Comparison of ENCODE assay signal across 15 cellular contexts in the genomic region with DNA sequence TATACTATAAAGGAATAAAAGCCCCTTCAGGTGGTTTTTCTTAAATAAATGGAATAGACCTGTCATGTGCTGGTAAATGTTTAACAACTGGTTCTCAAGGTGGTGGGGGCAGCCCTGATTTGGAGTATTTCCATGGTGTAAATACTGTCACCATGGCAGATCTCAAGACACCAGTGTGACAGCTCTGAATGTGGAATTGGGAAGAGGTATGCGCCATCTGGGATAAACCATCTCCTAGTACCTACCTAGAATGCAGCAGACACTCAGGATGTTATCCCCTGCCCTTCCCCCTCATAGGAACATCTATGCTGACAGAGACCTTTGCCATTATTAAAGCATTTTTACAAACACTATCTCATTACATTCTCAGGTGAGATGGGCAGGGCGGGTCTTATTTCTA. TPM values are rescaled to one million over a fixed set of nuclear protein-coding genes. Genes with fewer than 3 reads are reported as not detected.
DNase-seq lines count a peak whose midpoint lies in the region; ATAC-seq and TF ChIP-seq lines count a peak whose summit lies in the region.
"Had no signal": no experiment of that assay in that cellular context is flagged by ENCODE, and none has a peak within 500 bp of the region (broad histone marks: within the 10 kb centered on the region; RNA-seq: fewer than 3 reads in every experiment).

No MANE protein-coding gene starts in this region.

- no peak for TF ChIP-seq CTCF in CD4-positive, alpha-beta T cell (IDR thresholded peaks at IDR 0.05)
- TF ChIP-seq CTCF in neutrophil (IDR thresholded peaks at IDR 0.05), result no peak
- no peak for TF ChIP-seq CTCF in foreskin keratinocyte (conservative IDR thresholded peaks at IDR 0.05)
- TF ChIP-seq CTCF in GM13977 (IDR thresholded peaks at IDR 0.05; ENCODE audit: extremely low read depth, insufficient read depth, missing control alignments), result no peak

- H3K4me1 Mint-ChIP-seq in CD4-positive, alpha-beta T cell (ENCODE audit: low read depth), result peaks cover 72% of the 10 kb centered on the region
- peaks cover 70% of the 10 kb centered on the region for H3K4me1 Mint-ChIP-seq in activated naive CD8-positive, alpha-beta T cell (ENCODE audit: low read depth)

- H3K36me3 Mint-ChIP-seq in CD4-positive, alpha-beta T cell (ENCODE audit: low read depth), result no peaks in the 10 kb centered on the region
- no peaks in the 10 kb centered on the region for H3K36me3 Mint-ChIP-seq in activated naive CD8-positive, alpha-beta T cell

- no peaks in the 10 kb centered on the region for H3K9me2 ChIP-seq in GM23248 (ENCODE audit: insufficient read depth)
- H3K9me2 ChIP-seq: SK-N-SH had no signal

- no peak overlapping the region for H3K4me2 ChIP-seq in GM23248 (ENCODE audit: unreplicated experiment)

- DNase-seq in CD4-positive, alpha-beta T cell, result no peak
- no peak for DNase-seq in GM23248
- no peak for DNase-seq in NCI-H226
- no peak for DNase-seq in foreskin keratinocyte
- DNase-seq in GM13977 (ENCODE audit: low spot score), result no peak
- DNase-seq: activated CD8-positive, alpha-beta memory T cell treated with anti-CD3 and anti-CD28 coated beads for 24 hours; effector CD4-positive, alpha-beta T cell; foreskin melanocyte; NCI-H2081; sigmoid colon; SK-N-SH had no signal

- H3K4me1 ChIP-seq in GM23248 (ENCODE audit: insufficient read depth) (peaks cover 27% of the 10 kb centered on the region), neutrophil (ENCODE audit: control insufficient read depth in 1 of 2, insufficient read depth in 1 of 2, low read depth in 1 of 2, low read length in 1 of 2) (peaks cover 61 to 74% of the 10 kb centered on the region in 2 experiments), foreskin keratinocyte (peaks cover 7% of the 10 kb centered on the region)

- CTCF ChIA-PET in CD4-positive, alpha-beta T cell (lab: Charles Lee), result interaction anchor here (1.2 to 5.7 kb wide), 6 partner anchors 26 to 697 kb away, joined by 3 to 181 read pairs (median 21); partner anchors contain the start of gene TMSB4X

- H3K4me3 ChIP-seq in GM23248 (no peak overlapping the region), neutrophil (ENCODE audit: low read depth in 1 of 2, low read length in 1 of 2) (no peak overlapping the region)
- H3K4me3 ChIP-seq: sigmoid colon had no signal

- no peaks in the 10 kb centered on the region for H3K9me3 ChIP-seq in CD4-positive, alpha-beta T cell (ENCODE audit: control insufficient read depth, low read length)
- H3K9me3 ChIP-seq in GM23248 (ENCODE audit: low read depth) (no peaks in the 10 kb centered on the region), neutrophil (no peaks in the 10 kb centered on the region)
- H3K9me3 ChIP-seq: sigmoid colon, SK-N-SH had no signal

- in situ Hi-C loops in GM23248 (cut with MboI) (no loop called here), GM13977 (cut with MboI; ENCODE audit: low pct_unique_long_range_greater_than_20kb, low sequenced_read_pairs, unreplicated experiment) (no loop called here)

- intact Hi-C loops in CD4-positive, alpha-beta T cell (cut with DNase I, micrococcal nuclease), result loop anchor here in 1 of 2 experiments (5.0 to 10.0 kb wide), 2 partner anchors 396 to 699 kb away; no protein-coding TSS in a partner anchor

- no peaks in the 10 kb centered on the region for H4K20me1 ChIP-seq in GM23248 (ENCODE audit: insufficient read depth)

- no peaks in the 10 kb centered on the region for H3K27me3 ChIP-seq in CD4-positive, alpha-beta T cell (ENCODE audit: control insufficient read depth, insufficient read depth, low read length)
- H3K27me3 ChIP-seq in GM23248 (replicated peaks; ENCODE audit: insufficient read depth) (no peaks in the 10 kb centered on the region), neutrophil (no peaks in the 10 kb centered on the region), foreskin keratinocyte (no peaks in the 10 kb centered on the region)
- H3K27me3 ChIP-seq: sigmoid colon had no signal

- H3K27me3 Mint-ChIP-seq in CD4-positive, alpha-beta T cell, result no peaks in the 10 kb centered on the region
- H3K27me3 Mint-ChIP-seq in activated naive CD8-positive, alpha-beta T cell, result no peaks in the 10 kb centered on the region

- no peaks in the 10 kb centered on the region for H3K36me3 ChIP-seq in GM23248 (ENCODE audit: low read depth)
- H3K36me3 ChIP-seq in neutrophil, result no peaks in the 10 kb centered on the region
- H3K36me3 ChIP-seq: sigmoid colon had no signal

- peak overlapping the region; percentile 95 for H3K27ac Mint-ChIP-seq in CD4-positive, alpha-beta T cell
- peak overlapping the region; percentile 96 for H3K27ac Mint-ChIP-seq in activated naive CD8-positive, alpha-beta T cell

- H3K4me3 Mint-ChIP-seq in CD4-positive, alpha-beta T cell, result peak overlapping the region; percentile 30
- peak overlapping the region; percentile 23 for H3K4me3 Mint-ChIP-seq in activated naive CD8-positive, alpha-beta T cell

- 95 to 96% methylated on average over 2 of the region's 2 CpGs for WGBS in GM23248 (ENCODE audit: low coverage in 1 of 2, low lambda C conversion rate in 2 of 2, missing lambda C conversion rate in 2 of 2), 2 experiments

- POLR2A ChIA-PET in CD4-positive, alpha-beta T cell (lab: Charles Lee), result interaction anchor here (1.4 to 17.7 kb wide), 6 partner anchors 24 to 540 kb away, joined by 3 to 1050 read pairs (median 34); partner anchors contain the start of gene TMSB4X

- peak overlapping the region; percentile 31 for H3K27ac ChIP-seq in CD4-positive, alpha-beta T cell (ENCODE audit: low read depth, low read length)
- H3K27ac ChIP-seq in GM23248, result 0 out of 2 replicates have a peak overlapping the region, but pooled peaks have one; percentile 100
- peak overlapping the region; percentile 95 for H3K27ac ChIP-seq in neutrophil
- no peak overlapping the region for H3K27ac ChIP-seq in foreskin keratinocyte

- H3K9me3 Mint-ChIP-seq in CD4-positive, alpha-beta T cell, result no peaks in the 10 kb centered on the region
- no peaks in the 10 kb centered on the region for H3K9me3 Mint-ChIP-seq in activated naive CD8-positive, alpha-beta T cell (ENCODE audit: low read depth)

- no peak overlapping the region for H3K9ac ChIP-seq in GM23248

- peaks cover 17% of the 10 kb centered on the region; the same call in 1 of the 2 replicates for H3F3A ChIP-seq in GM23248 (ENCODE audit: insufficient read depth)

- no peak for ATAC-seq in CD4-positive, alpha-beta T cell (ENCODE audit: poor library complexity)
- no peak for ATAC-seq in foreskin keratinocyte

- no peaks in the 10 kb centered on the region for H3K79me2 ChIP-seq in GM23248 (ENCODE audit: insufficient read depth)

- H2AFZ ChIP-seq in GM23248, result no peak overlapping the region

RNA-seq across cellular contexts. Expression of gene TMSB4X, which starts 26.4 kb away (rescaled TPM):
- 1,000 to 10,000 TPM; 2,621 to 2,738 TPM for total RNA-seq in CD4-positive, alpha-beta T cell
- total RNA-seq in GM23248 (2014; rRNA removed; shearing (Covaris generic)), result 3,286 and 6,098 TPM in 2 replicates
- polyA plus RNA-seq in GM23248 (2016; fragmentation: Nextera tagmentation; extraction: Ambion mirVana) (9,088 and 9,298 TPM in 2 replicates), foreskin keratinocyte (2,710 and 4,192 TPM in 2 replicates)
- 1,702 and 2,721 TPM in 2 replicates for total RNA-seq in foreskin keratinocyte

RNA-seq across cellular contexts. Expression of gene TLR8, which starts 42.1 kb away (rescaled TPM):
- total RNA-seq in CD4-positive, alpha-beta T cell, result under 1 TPM; 0.08 TPM
- not detected in 2 replicates for total RNA-seq in GM23248 (2014; rRNA removed; shearing (Covaris generic))
- polyA plus RNA-seq in GM23248 (2016; fragmentation: Nextera tagmentation; extraction: Ambion mirVana) (not detected in 2 replicates), foreskin keratinocyte (not detected in 2 replicates)
- not detected in 2 replicates for total RNA-seq in foreskin keratinocyte
- total RNA-seq: myocyte had no signal
- polyA plus RNA-seq: keratinocyte, SK-N-SH had no signal
